Comparison of ENCODE assay signal across 8 cellular contexts in the genomic region with DNA sequence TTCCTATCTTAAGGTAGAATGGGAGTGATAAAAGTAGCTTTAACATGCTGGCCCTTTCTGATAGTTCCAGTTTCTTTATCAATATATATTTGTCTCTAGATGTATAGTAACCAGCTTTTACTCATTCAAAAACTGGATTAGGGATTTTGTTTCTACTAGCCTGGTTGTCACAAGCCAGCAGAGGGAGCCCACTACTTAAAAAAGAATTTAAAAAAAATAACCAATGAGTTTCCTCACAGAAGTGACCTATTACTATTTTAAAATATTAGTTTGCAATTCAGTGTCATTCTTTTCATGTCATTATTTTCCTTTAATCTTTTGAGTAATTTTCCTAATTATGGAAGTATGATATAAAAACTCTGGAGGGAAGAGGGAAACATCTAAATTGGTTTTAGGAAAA.
A peak's percentile ranks its signal among the peaks of the same experiment; 100 is the strongest.
DNase-seq lines count a peak whose midpoint lies in the region; ATAC-seq, FAIRE-seq and TF ChIP-seq lines count a peak whose summit lies in the region.

No MANE protein-coding gene starts in this region.

- no peak overlapping the region for H3K9ac ChIP-seq in endothelial cell of umbilical vein (replicated peaks; ENCODE audit: extremely low read depth, insufficient read depth, low read length)

- no peaks in the 10 kb centered on the region for H3K9me3 ChIP-seq in Panc1 (ENCODE audit: control insufficient read depth, insufficient read depth, low read depth, low read length)
- H3K9me3 ChIP-seq in endothelial cell of umbilical vein (replicated peaks; ENCODE audit: control insufficient read depth, insufficient read depth, low read length) = no peaks in the 10 kb centered on the region

- TF ChIP-seq CTCF in Panc1 (IDR thresholded peaks at IDR 0.05) = peak; percentile 72; the same call in 1 of the 2 replicates
- peak; percentile 33 to 49 for TF ChIP-seq CTCF in endothelial cell of umbilical vein (IDR thresholded peaks at IDR 0.05; ENCODE audit: extremely low read depth in 1 of 2, insufficient read depth in 1 of 2, low read depth in 1 of 2, low read length in 2 of 2)
- peak; percentile 78 for TF ChIP-seq CTCF in osteocyte (IDR thresholded peaks at IDR 0.05)

- FAIRE-seq in endothelial cell of umbilical vein (lab: Jason Lieb, UNC) = peak; percentile 8

- H2AFZ ChIP-seq in endothelial cell of umbilical vein (ENCODE audit: low read depth, low read length) = no peak overlapping the region

- intact Hi-C loops in Panc1 (cut with micrococcal nuclease; ENCODE audit: unreplicated experiment) (no loop called here), endothelial cell of umbilical vein (cut with micrococcal nuclease) (loop anchor here (1.0 to 10.0 kb wide), 4 partner anchors 80 to 1234 kb away; no protein-coding TSS in a partner anchor)

- no peak overlapping the region for H3K4me3 Mint-ChIP-seq in osteocyte (ENCODE audit: unreplicated experiment)
- no peak overlapping the region for H3K4me3 Mint-ChIP-seq in activated T-cell treated with anti-CD3 and anti-CD28 coated beads, Interleukin-2, amount 50 U/mL, for 24 hours

- H4K20me1 ChIP-seq in endothelial cell of umbilical vein (replicated peaks; ENCODE audit: control insufficient read depth, extremely low read depth, insufficient read depth, low read length) = no peaks in the 10 kb centered on the region

- peak; percentile 49 for ATAC-seq in HG02610 (IDR thresholded peaks at IDR 0.05; ENCODE audit: unreplicated experiment)
- ATAC-seq in Panc1 = no peak
- no peak for ATAC-seq in GM21717 (IDR thresholded peaks at IDR 0.05; ENCODE audit: unreplicated experiment)

- no peaks in the 10 kb centered on the region for H3K4me1 ChIP-seq in Panc1 (ENCODE audit: control insufficient read depth, insufficient read depth, low read length)
- H3K4me1 ChIP-seq in endothelial cell of umbilical vein (ENCODE audit: control insufficient read depth, extremely low read depth, insufficient read depth, low read length) = peaks cover 2% of the 10 kb centered on the region

- no peak overlapping the region for H3K4me2 ChIP-seq in endothelial cell of umbilical vein (ENCODE audit: insufficient read depth, low read length)

- H3K4me3 ChIP-seq in Panc1 (ENCODE audit: low read depth in 2 of 2, low read length in 2 of 2) = no peak overlapping the region
- no peak overlapping the region for H3K4me3 ChIP-seq in endothelial cell of umbilical vein (replicated peaks in 1 of 3; ENCODE audit: insufficient read depth in 1 of 3, low read depth in 1 of 3, low read length in 3 of 3)

- no peaks in the 10 kb centered on the region for H3K9me1 ChIP-seq in endothelial cell of umbilical vein (replicated peaks; ENCODE audit: control insufficient read depth, extremely low read depth, insufficient read depth, low read length)

- TF ChIP-seq POLR2A in endothelial cell of umbilical vein (IDR thresholded peaks at IDR 0.05; ENCODE audit: low read depth, low read length) = no peak

- no peaks in the 10 kb centered on the region for H3K4me1 Mint-ChIP-seq in osteocyte (ENCODE audit: unreplicated experiment)
- H3K4me1 Mint-ChIP-seq in activated T-cell treated with anti-CD3 and anti-CD28 coated beads, Interleukin-2, amount 50 U/mL, for 24 hours (ENCODE audit: low read depth) = peaks cover 8% of the 10 kb centered on the region

- in situ Hi-C loops in Panc1 (cut with HindIII; ENCODE audit: low pct_unique_long_range_greater_than_20kb, low sequenced_read_pairs) = no loop called here

- H3K9me3 Mint-ChIP-seq in osteocyte (ENCODE audit: unreplicated experiment) = no peaks in the 10 kb centered on the region
- no peaks in the 10 kb centered on the region for H3K9me3 Mint-ChIP-seq in activated T-cell treated with anti-CD3 and anti-CD28 coated beads, Interleukin-2, amount 50 U/mL, for 24 hours

- H3K27ac Mint-ChIP-seq in osteocyte (ENCODE audit: unreplicated experiment) = no peak overlapping the region
- H3K27ac Mint-ChIP-seq in activated T-cell treated with anti-CD3 and anti-CD28 coated beads, Interleukin-2, amount 50 U/mL, for 24 hours = no peak overlapping the region

- CTCF ChIA-PET in Panc1 (lab: Charles Lee) (interaction anchor here (0.5 kb wide), 1 partner anchor 169 kb away, joined by 3 read pairs; no protein-coding TSS in a partner anchor), endothelial cell of umbilical vein (lab: Charles Lee) (interaction anchor here (0.5 to 2.3 kb wide), 15 partner anchors 9 to 1342 kb away, joined by 3 to 41 read pairs (median 3); partner anchors contain the start of genes PHTF2 and TMEM60)

- DNase-seq in NCI-H1105 treated with DMSO at 0.1 percent for 48 hours (lab: John Stamatoyannopoulos, UW) (peak; percentile 34), NCI-H1105 (lab: John Stamatoyannopoulos, UW) (no peak), Panc1 (ENCODE audit: low read depth, low spot score) (peak; percentile 10), endothelial cell of umbilical vein (ENCODE audit: low read depth, low spot score) (peak; percentile 47), osteocyte (ENCODE audit: extremely low spot score, unreplicated experiment) (no peak)
- DNase-seq in activated T-cell treated with anti-CD3 and anti-CD28 coated beads, Interleukin-2, amount 50 U/mL, for 24 hours = no peak

- H3K27ac ChIP-seq in Panc1 (ENCODE audit: low read length) (no peak overlapping the region), endothelial cell of umbilical vein (ENCODE audit: insufficient read depth, low read depth, low read length) (no peak overlapping the region)

- no TSS peak for BruUV-seq in Panc1 (replicated peaks; lab: Mats Ljungman, UMichigan)
- no TSS peak for BruUV-seq in endothelial cell of umbilical vein (replicated peaks; lab: Mats Ljungman, UMichigan)

- H3K36me3 Mint-ChIP-seq in osteocyte (ENCODE audit: unreplicated experiment) = peaks cover 8% of the 10 kb centered on the region
- peaks cover 18% of the 10 kb centered on the region for H3K36me3 Mint-ChIP-seq in activated T-cell treated with anti-CD3 and anti-CD28 coated beads, Interleukin-2, amount 50 U/mL, for 24 hours (ENCODE audit: low read depth)

- H3K79me2 ChIP-seq in endothelial cell of umbilical vein (ENCODE audit: control insufficient read depth, insufficient read depth, low read length) = no peaks in the 10 kb centered on the region

- no peaks in the 10 kb centered on the region for H3K27me3 ChIP-seq in Panc1 (ENCODE audit: control insufficient read depth, insufficient read depth, low read length)
- H3K27me3 ChIP-seq in endothelial cell of umbilical vein (ENCODE audit: control insufficient read depth in 2 of 2, insufficient read depth in 2 of 2, low read length in 2 of 2) = no peaks in the 10 kb centered on the region

- POLR2A ChIA-PET in Panc1 (lab: Charles Lee) = no interaction called here
- POLR2A ChIA-PET in endothelial cell of umbilical vein (lab: Charles Lee) = no interaction called here

- H3K27me3 Mint-ChIP-seq in osteocyte (ENCODE audit: unreplicated experiment) = no peaks in the 10 kb centered on the region
- no peaks in the 10 kb centered on the region for H3K27me3 Mint-ChIP-seq in activated T-cell treated with anti-CD3 and anti-CD28 coated beads, Interleukin-2, amount 50 U/mL, for 24 hours

- H3K36me3 ChIP-seq in Panc1 (ENCODE audit: control insufficient read depth, insufficient read depth, low read length) = no peaks in the 10 kb centered on the region; the same call in 1 of the 2 replicates
- H3K36me3 ChIP-seq in endothelial cell of umbilical vein (ENCODE audit: control insufficient read depth in 2 of 2, extremely low read depth in 1 of 2, insufficient read depth in 2 of 2, low read length in 2 of 2) = no peaks in the 10 kb centered on the region

- dilution Hi-C loops in endothelial cell of umbilical vein (cut with MboI; ENCODE audit: extremely low pct_ligation_motif_present, low sequenced_read_pairs) = no loop called here

TF ChIP-seq in endothelial cell of umbilical vein, 7 proteins besides CTCF, POLR2A, EP300 and RAD21:
- TF ChIP-seq EZH2 (IDR thresholded peaks at IDR 0.05; ENCODE audit: borderline replicate concordance, low read depth, low read length, severe bottlenecking) (no peak), MYC (IDR thresholded peaks at IDR 0.05; ENCODE audit: low read depth, low read length) (no peak), FOS (IDR thresholded peaks at IDR 0.05; ENCODE audit: borderline replicate concordance, insufficient read depth, low read length) (no peak), JUN (IDR thresholded peaks at IDR 0.05; ENCODE audit: borderline replicate concordance, insufficient read depth, insufficient read length, low read depth) (no peak), POLR2AphosphoS5 (IDR thresholded peaks at IDR 0.05; ENCODE audit: insufficient read depth, low read depth, low read length) (no peak), GATA2 (IDR thresholded peaks at IDR 0.05; ENCODE audit: insufficient read depth, insufficient read length, low read depth, low read length) (no peak)
- TF ChIP-seq, protein P1, sequence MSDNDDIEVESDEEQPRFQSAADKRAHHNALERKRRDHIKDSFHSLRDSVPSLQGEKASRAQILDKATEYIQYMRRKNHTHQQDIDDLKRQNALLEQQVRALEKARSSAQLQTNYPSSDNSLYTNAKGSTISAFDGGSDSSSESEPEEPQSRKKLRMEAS (IDR thresholded peaks at IDR 0.05; ENCODE audit: insufficient read depth, insufficient read length) = no peak

Comparison
In these comparisons a context has a peak if more than half of its experiments do, and no peak if none do; other contexts are left out.
1. DNase-seq: peak in NCI-H1105 treated with DMSO at 0.1 percent for 48 hours (single experiment), Panc1 (single experiment) and endothelial cell of umbilical vein (single experiment); none in NCI-H1105 (single experiment), osteocyte (single experiment) and activated T-cell treated with anti-CD3 and anti-CD28 coated beads, Interleukin-2, amount 50 U/mL, for 24 hours (single experiment).
2. Peak in every context shown above with its lines, with median percentiles within 50 percentile points of each other: CTCF ChIP-seq.